8 cellular contexts compared by ENCODE assay signal in the genomic region with DNA sequence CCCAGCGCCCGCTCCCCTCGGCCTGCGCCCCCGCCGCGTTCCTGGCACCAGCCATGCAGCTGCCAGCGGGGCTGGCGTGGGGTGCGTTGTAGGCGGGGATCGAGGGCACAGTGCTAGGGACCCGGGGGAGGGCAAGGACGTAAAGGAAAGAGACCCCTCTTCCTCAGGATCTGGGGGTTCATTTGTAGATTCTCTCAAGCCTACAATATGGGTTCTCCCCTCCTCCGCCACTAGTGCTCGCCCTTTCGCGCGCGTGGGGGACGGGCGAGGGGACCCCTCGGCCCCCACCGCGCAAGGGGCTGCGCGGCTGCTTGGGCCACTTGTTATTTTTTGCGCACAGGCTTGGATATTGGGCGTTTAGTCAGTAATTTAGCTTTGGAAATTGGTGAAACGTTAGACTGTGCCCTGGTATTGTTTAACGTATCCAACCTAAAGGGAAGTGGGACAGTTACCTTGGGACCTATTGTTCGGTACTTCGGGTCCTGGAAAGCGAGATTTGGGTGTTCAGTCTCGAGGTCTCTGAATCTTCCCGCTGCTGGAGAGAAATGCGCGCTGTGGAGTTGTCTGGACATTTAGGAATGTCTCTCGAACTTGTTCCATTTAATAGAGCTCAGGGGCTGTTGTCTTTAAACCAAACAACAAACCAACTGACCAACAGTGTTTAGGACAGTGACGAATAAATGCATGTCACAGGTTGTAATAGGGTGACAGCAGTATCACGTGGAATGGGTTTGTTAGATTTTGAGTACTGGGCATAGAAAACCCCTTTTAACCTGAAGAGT. TPM values are rescaled to one million over a fixed set of nuclear protein-coding genes. Genes with fewer than 3 reads are reported as not detected.
DNase-seq lines count a peak whose midpoint lies in the region; ATAC-seq lines count a peak whose summit lies in the region.

No MANE protein-coding gene starts in this region.

- H3K9ac ChIP-seq in neuronal stem cell (ENCODE audit: low read depth, low read length, poor library complexity), result peak overlapping the region; percentile 100

- H3K4me3 ChIP-seq in neuronal stem cell (ENCODE audit: low read length in 2 of 2), result peak overlapping the region; percentile 81 to 94

- H4K8ac ChIP-seq in neuronal stem cell (ENCODE audit: low read depth, low read length), result no peak overlapping the region

- no peaks in the 10 kb centered on the region for H3K9me3 ChIP-seq in neuronal stem cell (replicated peaks in 1 of 2; ENCODE audit: control insufficient read depth in 2 of 2, insufficient read depth in 1 of 2, low read depth in 1 of 2, low read length in 2 of 2)

- H3K79me1 ChIP-seq in neuronal stem cell (ENCODE audit: low read depth, low read length), result peaks cover 2% of the 10 kb centered on the region

- DNase-seq in Caki2 (ENCODE audit: low read depth) (peak; percentile 28), GM19238 (ENCODE audit: insufficient read length, low spot score) (peak; percentile 25), SK-N-DZ (ENCODE audit: low spot score) (peak; percentile 45), fibroblast of peridontal ligament (ENCODE audit: extremely low read depth) (peak; percentile 60), neuronal stem cell (ENCODE audit: low spot score) (peak; percentile 14), NCI-H510A treated with DMSO at 0.1 percent for 48 hours (lab: John Stamatoyannopoulos, UW) (no peak)
- DNase-seq in stimulated activated CD4-positive, alpha-beta T cell treated with anti-CD3 and anti-CD28 coated beads, Interleukin-15, amount 100 ng/mL, for 24 hours, result no peak

- H3K4me2 ChIP-seq in neuronal stem cell (ENCODE audit: insufficient read depth, low read length, poor library complexity, severe bottlenecking), result peak overlapping the region; percentile 69

- WGBS in neuronal stem cell (ENCODE audit: extremely low coverage in 2 of 2, insufficient read length in 2 of 2, insufficient replicate concordance in 1 of 2), 2 donors, result no CpG with 5 or more reads among the region's 41 CpGs

- no peak overlapping the region for H3K27ac ChIP-seq in neuronal stem cell (replicated peaks; ENCODE audit: low read length)

- H3K23ac ChIP-seq in neuronal stem cell (ENCODE audit: low read depth, low read length, poor library complexity), result peak overlapping the region; percentile 56

- no peak overlapping the region for H3K4ac ChIP-seq in neuronal stem cell (ENCODE audit: low read length)

- H2BK12ac ChIP-seq in neuronal stem cell (ENCODE audit: low read length), result no peak overlapping the region

- no peak overlapping the region for H2AK5ac ChIP-seq in neuronal stem cell (ENCODE audit: low read depth, low read length)

- in situ Hi-C loops in Caki2 (cut with HindIII; ENCODE audit: low pct_unique_long_range_greater_than_20kb, low sequenced_read_pairs), result no loop called here

- H3K27me3 ChIP-seq in neuronal stem cell (ENCODE audit: control insufficient read depth in 3 of 3, insufficient read depth in 3 of 3, low read depth in 1 of 3, low read length in 3 of 3), result no peaks in the 10 kb centered on the region

- H3K18ac ChIP-seq in neuronal stem cell (ENCODE audit: low read length), result peak overlapping the region; percentile 100

- H2BK15ac ChIP-seq in neuronal stem cell (ENCODE audit: low read length), result peak overlapping the region; percentile 96

- no peak overlapping the region for H4K91ac ChIP-seq in neuronal stem cell (ENCODE audit: low read depth, low read length, poor library complexity)

- peak overlapping the region; percentile 90 for H2BK120ac ChIP-seq in neuronal stem cell (ENCODE audit: low read depth, low read length)

- H3K14ac ChIP-seq in neuronal stem cell (ENCODE audit: low read length), result no peak overlapping the region

- peak; percentile 31 for ATAC-seq in HG03159 (IDR thresholded peaks at IDR 0.05; ENCODE audit: unreplicated experiment)

- peaks cover 0 to 11% of the 10 kb centered on the region in 2 donors for H3K4me1 ChIP-seq in neuronal stem cell (ENCODE audit: control insufficient read depth in 2 of 2, insufficient read depth in 1 of 2, low read depth in 1 of 2, low read length in 2 of 2)

- no peak overlapping the region for H2BK5ac ChIP-seq in neuronal stem cell (ENCODE audit: low read length)

- H3K36me3 ChIP-seq in neuronal stem cell (replicated peaks in 1 of 2; ENCODE audit: control insufficient read depth in 2 of 2, insufficient read depth in 2 of 2, low read length in 2 of 2), result no peaks in the 10 kb centered on the region

- H2AFZ ChIP-seq in neuronal stem cell (ENCODE audit: low read length), result peak overlapping the region; percentile 97

RNA-seq across cellular contexts. Expression of a gene that starts 0.8 kb away (rescaled TPM):
- 4.6 and 10.4 TPM in 2 replicates for total RNA-seq in Caki2 (2014; rRNA removed; shearing (Covaris generic); ENCODE audit: low replicate concordance)
- polyA plus RNA-seq in SK-N-DZ (2014; cell fraction: cytosol; rRNA removed), result 27.7 and 32.9 TPM in 2 replicates
- polyA plus RNA-seq in SK-N-DZ (2014; cell fraction: nucleus; rRNA removed), result 11.2 and 14.2 TPM in 2 replicates
- polyA plus RNA-seq in neuronal stem cell (2013, experiment 1 of 2), result 25.6 TPM
- 26.9 TPM for polyA plus RNA-seq in neuronal stem cell (2013, experiment 2 of 2)

Comparison
In these comparisons a context has a peak if more than half of its experiments do, and no peak if none do; other contexts are left out.
1. DNase-seq: peak in Caki2 (single experiment), GM19238 (single experiment), SK-N-DZ (single experiment), fibroblast of peridontal ligament (single experiment) and neuronal stem cell (single experiment); none in NCI-H510A treated with DMSO at 0.1 percent for 48 hours (single experiment) and stimulated activated CD4-positive, alpha-beta T cell treated with anti-CD3 and anti-CD28 coated beads, Interleukin-15, amount 100 ng/mL, for 24 hours (single experiment).